In the genomic region with DNA sequence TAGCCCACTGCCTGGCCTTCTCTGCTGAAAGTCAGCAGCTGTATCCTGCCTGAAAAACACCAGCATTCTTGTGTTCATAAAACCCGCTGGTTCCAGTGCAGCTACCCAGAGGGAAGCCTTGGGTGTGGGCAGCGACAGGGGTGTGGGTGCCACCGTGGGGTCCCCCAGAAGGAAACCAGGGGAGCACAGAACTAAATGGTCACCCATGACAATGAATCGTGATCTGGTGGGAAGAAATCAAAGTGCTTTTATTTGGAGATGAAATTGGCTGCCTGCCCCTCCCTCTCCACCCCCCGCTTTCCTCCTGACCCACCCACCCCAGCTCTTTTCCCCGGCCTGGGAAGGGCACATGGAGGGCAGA, we compare ENCODE assay signal across 1 cellular context.
TF ChIP-seq lines count a peak whose summit lies in the region.

No MANE protein-coding gene starts in this region.

TF ChIP-seq in GM12878, 131 proteins besides CTCF, POLR2A, EP300 and RAD21:
- TF ChIP-seq PRDM15 (CRISPR knock-in tag; IDR thresholded peaks at IDR 0.05) = no peak
- no peak for TF ChIP-seq PBX3 (IDR thresholded peaks at IDR 0.05; ENCODE audit: insufficient replicate concordance, low read depth, low read length)
- no peak for TF ChIP-seq SRF (IDR thresholded peaks at IDR 0.05; ENCODE audit: low read depth in 2 of 2, low read length in 2 of 2)
- no peak for TF ChIP-seq SREBF1 (IDR thresholded peaks at IDR 0.05; ENCODE audit: low read length)
- no peak for TF ChIP-seq SUZ12 (IDR thresholded peaks at IDR 0.05; ENCODE audit: unreplicated experiment)
- TF ChIP-seq ZNF384 (IDR thresholded peaks at IDR 0.05; ENCODE audit: borderline replicate concordance, low read depth, low read length) = no peak
- TF ChIP-seq, protein P1, sequence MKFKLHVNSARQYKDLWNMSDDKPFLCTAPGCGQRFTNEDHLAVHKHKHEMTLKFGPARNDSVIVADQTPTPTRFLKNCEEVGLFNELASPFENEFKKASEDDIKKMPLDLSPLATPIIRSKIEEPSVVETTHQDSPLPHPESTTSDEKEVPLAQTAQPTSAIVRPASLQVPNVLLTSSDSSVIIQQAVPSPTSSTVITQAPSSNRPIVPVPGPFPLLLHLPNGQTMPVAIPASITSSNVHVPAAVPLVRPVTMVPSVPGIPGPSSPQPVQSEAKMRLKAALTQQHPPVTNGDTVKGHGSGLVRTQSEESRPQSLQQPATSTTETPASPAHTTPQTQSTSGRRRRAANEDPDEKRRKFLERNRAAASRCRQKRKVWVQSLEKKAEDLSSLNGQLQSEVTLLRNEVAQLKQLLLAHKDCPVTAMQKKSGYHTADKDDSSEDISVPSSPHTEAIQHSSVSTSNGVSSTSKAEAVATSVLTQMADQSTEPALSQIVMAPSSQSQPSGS (IDR thresholded peaks at IDR 0.05; ENCODE audit: low read length) = no peak
- no peak for TF ChIP-seq KAT2A (conservative IDR thresholded peaks at IDR 0.05; ENCODE audit: control insufficient read depth, low read depth, low read length)
- no peak for TF ChIP-seq ATF3 (IDR thresholded peaks at IDR 0.05; ENCODE audit: borderline replicate concordance, extremely low read depth, low read depth, low read length)
- no peak for TF ChIP-seq TBL1XR1 (IDR thresholded peaks at IDR 0.05; ENCODE audit: low read depth, low read length)
- TF ChIP-seq IRF3 (IDR thresholded peaks at IDR 0.05) = no peak
- TF ChIP-seq CBX5 (IDR thresholded peaks at IDR 0.05; ENCODE audit: low read depth) = no peak
- no peak for TF ChIP-seq MYC (IDR thresholded peaks at IDR 0.05; ENCODE audit: insufficient read depth, insufficient read length, insufficient replicate concordance, low read length, severe bottlenecking)
- no peak for TF ChIP-seq NRF1 (conservative IDR thresholded peaks at IDR 0.05; ENCODE audit: low read depth, low read length)
